Comparison of ENCODE assay signal across 7 cellular contexts in genomic region chr14:106177847-106178246, GRCh38.
DNase-seq lines count a peak whose midpoint lies in the region; ATAC-seq and TF ChIP-seq lines count a peak whose summit lies in the region.
"Not testable (repeated sequence)": the region's sequence is repeated elsewhere in the genome, so short reads cannot be mapped to it uniquely, and the experiment has no call there.

No MANE protein-coding gene starts in this region.

- peak; percentile 1 for TF ChIP-seq CTCF in GM12873 (IDR thresholded peaks at IDR 0.05; ENCODE audit: insufficient read depth, low read depth, low read length, missing control alignments)
- peak; percentile 31; the same call in 1 of the 2 replicates for TF ChIP-seq CTCF in OCI-LY1 (IDR thresholded peaks at IDR 0.05; ENCODE audit: low read length)
- TF ChIP-seq CTCF in natural killer cell (IDR thresholded peaks at IDR 0.05) = peak; percentile 41

- not testable (repeated sequence) for H3K9me2 ChIP-seq in OCI-LY1 (ENCODE audit: low read depth, low read length)

- H3K4me2 ChIP-seq in OCI-LY1 (ENCODE audit: low read length) = not testable (repeated sequence)

- H3F3A ChIP-seq in OCI-LY1 (ENCODE audit: insufficient read depth, low read length) = not testable (repeated sequence)

- not testable (repeated sequence) for H3K36me3 Mint-ChIP-seq in CD4-positive, alpha-beta memory T cell; activated CD4-positive, alpha-beta memory T cell treated with anti-CD3 and anti-CD28 coated beads for 36 hours; activated naive CD4-positive, alpha-beta T cell treated with anti-CD3 and anti-CD28 coated beads, Interleukin-2, amount 10 ng/mL, durations not matched to agents 7 days and 5 days; effector memory CD8-positive, alpha-beta T cell (ENCODE audit: insufficient read depth); natural killer cell

- POLR2A ChIA-PET in CD4-positive, alpha-beta memory T cell (lab: Charles Lee; ENCODE audit: partially characterized antibody) = interaction anchor here (1.1 kb wide), 1 partner anchor 32 kb away, joined by 3 read pairs; no protein-coding TSS in a partner anchor
- POLR2A ChIA-PET in activated CD4-positive, alpha-beta memory T cell treated with anti-CD3 and anti-CD28 coated beads for 36 hours (lab: Charles Lee) = not testable (repeated sequence)

- DNase-seq in CD4-positive, alpha-beta memory T cell; activated CD4-positive, alpha-beta memory T cell treated with anti-CD3 and anti-CD28 coated beads for 36 hours; activated naive CD4-positive, alpha-beta T cell treated with anti-CD3 and anti-CD28 coated beads, Interleukin-2, amount 10 ng/mL, durations not matched to agents 7 days and 5 days; effector memory CD8-positive, alpha-beta T cell; natural killer cell: not testable (repeated sequence)

- not testable (repeated sequence) for H4K20me1 ChIP-seq in OCI-LY1 (ENCODE audit: insufficient read depth, low read length)

- H3K27me3 Mint-ChIP-seq in CD4-positive, alpha-beta memory T cell; activated CD4-positive, alpha-beta memory T cell treated with anti-CD3 and anti-CD28 coated beads for 36 hours: not testable (repeated sequence)
- H3K27me3 Mint-ChIP-seq in activated naive CD4-positive, alpha-beta T cell treated with anti-CD3 and anti-CD28 coated beads, Interleukin-2, amount 10 ng/mL, durations not matched to agents 7 days and 5 days = peaks cover 21% of the 10 kb centered on the region
- H3K27me3 Mint-ChIP-seq in effector memory CD8-positive, alpha-beta T cell = peaks cover 7 to 34% of the 10 kb centered on the region in 2 donors
- H3K27me3 Mint-ChIP-seq in natural killer cell (ENCODE audit: low read depth in 2 of 2) = peaks cover 42 to 61% of the 10 kb centered on the region in 2 donors

- H2AFZ ChIP-seq in OCI-LY1 (ENCODE audit: low read length) = not testable (repeated sequence)

- H3K9me3 ChIP-seq in CD4-positive, alpha-beta memory T cell (ENCODE audit: control insufficient read depth in 1 of 2, low read length in 2 of 2); OCI-LY1 (ENCODE audit: low read length): not testable (repeated sequence)

- intact Hi-C loops in CD4-positive, alpha-beta memory T cell (cut with micrococcal nuclease); natural killer cell (cut with micrococcal nuclease): not testable (repeated sequence)
- intact Hi-C loops in activated CD4-positive, alpha-beta memory T cell treated with anti-CD3 and anti-CD28 coated beads for 36 hours (cut with micrococcal nuclease) = loop anchor here (1.0 to 10.0 kb wide), 2 partner anchors 8 to 113 kb away; no protein-coding TSS in a partner anchor

- not testable (repeated sequence) for H3K9ac ChIP-seq in OCI-LY1 (ENCODE audit: low read length)

- H3K4me1 Mint-ChIP-seq in CD4-positive, alpha-beta memory T cell = peaks cover 45 to 77% (median 62%) of the 10 kb centered on the region in 4 donors
- peaks cover 50% of the 10 kb centered on the region for H3K4me1 Mint-ChIP-seq in activated CD4-positive, alpha-beta memory T cell treated with anti-CD3 and anti-CD28 coated beads for 36 hours (ENCODE audit: low read depth)
- H3K4me1 Mint-ChIP-seq in activated naive CD4-positive, alpha-beta T cell treated with anti-CD3 and anti-CD28 coated beads, Interleukin-2, amount 10 ng/mL, durations not matched to agents 7 days and 5 days = peaks cover 65% of the 10 kb centered on the region
- peaks cover 17 to 21% of the 10 kb centered on the region in 2 donors for H3K4me1 Mint-ChIP-seq in effector memory CD8-positive, alpha-beta T cell (ENCODE audit: low read depth in 2 of 2)
- peaks cover 36 to 49% of the 10 kb centered on the region in 2 donors for H3K4me1 Mint-ChIP-seq in natural killer cell

- H3K79me2 ChIP-seq in OCI-LY1 (ENCODE audit: insufficient read depth, low read length) = not testable (repeated sequence)

- peak overlapping the region in 4 of 8 donors; percentile 7 to 65 (median 53) for H3K4me3 Mint-ChIP-seq in CD4-positive, alpha-beta memory T cell
- peak overlapping the region; percentile 30 for H3K4me3 Mint-ChIP-seq in activated CD4-positive, alpha-beta memory T cell treated with anti-CD3 and anti-CD28 coated beads for 36 hours
- H3K4me3 Mint-ChIP-seq in activated naive CD4-positive, alpha-beta T cell treated with anti-CD3 and anti-CD28 coated beads, Interleukin-2, amount 10 ng/mL, durations not matched to agents 7 days and 5 days; natural killer cell: not testable (repeated sequence)
- H3K4me3 Mint-ChIP-seq in effector memory CD8-positive, alpha-beta T cell = peak overlapping the region in 1 of 2 donors; percentile 2

- not testable (repeated sequence) for H3K27me3 ChIP-seq in CD4-positive, alpha-beta memory T cell (ENCODE audit: insufficient read depth, low read length); OCI-LY1 (ENCODE audit: insufficient read depth, low read length)

- H3K36me3 ChIP-seq in CD4-positive, alpha-beta memory T cell (ENCODE audit: insufficient read depth, low read length); OCI-LY1 (ENCODE audit: insufficient read depth, low read length): not testable (repeated sequence)

- not testable (repeated sequence) for H3K9me3 Mint-ChIP-seq in CD4-positive, alpha-beta memory T cell; activated CD4-positive, alpha-beta memory T cell treated with anti-CD3 and anti-CD28 coated beads for 36 hours; activated naive CD4-positive, alpha-beta T cell treated with anti-CD3 and anti-CD28 coated beads, Interleukin-2, amount 10 ng/mL, durations not matched to agents 7 days and 5 days; effector memory CD8-positive, alpha-beta T cell; natural killer cell

- not testable (repeated sequence) for H3K4me3 ChIP-seq in CD4-positive, alpha-beta memory T cell (ENCODE audit: low read length in 2 of 2); OCI-LY1 (ENCODE audit: low read depth, low read length, poor library complexity, severe bottlenecking)

- ATAC-seq in effector memory CD8-positive, alpha-beta T cell (replicated peaks) = peak; percentile 18
- ATAC-seq in natural killer cell = peak; percentile 40 to 46 (median 41)

- not testable (repeated sequence) for H3K27ac ChIP-seq in CD4-positive, alpha-beta memory T cell (ENCODE audit: low read depth, low read length); OCI-LY1 (ENCODE audit: low read depth, low read length, poor library complexity, severe bottlenecking)

- H3K4me1 ChIP-seq in CD4-positive, alpha-beta memory T cell (ENCODE audit: insufficient read depth, low read length) = peaks cover 67% of the 10 kb centered on the region
- not testable (repeated sequence) for H3K4me1 ChIP-seq in OCI-LY1 (ENCODE audit: insufficient read depth, low read length, severe bottlenecking)

- CTCF ChIA-PET in CD4-positive, alpha-beta memory T cell (lab: Charles Lee; ENCODE audit: partially characterized antibody); activated naive CD4-positive, alpha-beta T cell treated with anti-CD3 and anti-CD28 coated beads, Interleukin-2, amount 10 ng/mL, durations not matched to agents 7 days and 5 days (lab: Charles Lee): not testable (repeated sequence)
- CTCF ChIA-PET in activated CD4-positive, alpha-beta memory T cell treated with anti-CD3 and anti-CD28 coated beads for 36 hours (lab: Charles Lee) = interaction anchor here (0.9 kb wide), 1 partner anchor 14 kb away, joined by 3 read pairs; no protein-coding TSS in a partner anchor

- H3K27ac Mint-ChIP-seq in CD4-positive, alpha-beta memory T cell = peak overlapping the region in 5 of 7 donors; percentile 38 to 94 (median 88)
- H3K27ac Mint-ChIP-seq in activated CD4-positive, alpha-beta memory T cell treated with anti-CD3 and anti-CD28 coated beads for 36 hours = not testable (repeated sequence)
- H3K27ac Mint-ChIP-seq in activated naive CD4-positive, alpha-beta T cell treated with anti-CD3 and anti-CD28 coated beads, Interleukin-2, amount 10 ng/mL, durations not matched to agents 7 days and 5 days = peak overlapping the region; percentile 21
- peak overlapping the region in 1 of 2 donors; percentile 35 for H3K27ac Mint-ChIP-seq in effector memory CD8-positive, alpha-beta T cell
- H3K27ac Mint-ChIP-seq in natural killer cell = peak overlapping the region in 1 of 2 donors; percentile 7
